In the genomic region with DNA sequence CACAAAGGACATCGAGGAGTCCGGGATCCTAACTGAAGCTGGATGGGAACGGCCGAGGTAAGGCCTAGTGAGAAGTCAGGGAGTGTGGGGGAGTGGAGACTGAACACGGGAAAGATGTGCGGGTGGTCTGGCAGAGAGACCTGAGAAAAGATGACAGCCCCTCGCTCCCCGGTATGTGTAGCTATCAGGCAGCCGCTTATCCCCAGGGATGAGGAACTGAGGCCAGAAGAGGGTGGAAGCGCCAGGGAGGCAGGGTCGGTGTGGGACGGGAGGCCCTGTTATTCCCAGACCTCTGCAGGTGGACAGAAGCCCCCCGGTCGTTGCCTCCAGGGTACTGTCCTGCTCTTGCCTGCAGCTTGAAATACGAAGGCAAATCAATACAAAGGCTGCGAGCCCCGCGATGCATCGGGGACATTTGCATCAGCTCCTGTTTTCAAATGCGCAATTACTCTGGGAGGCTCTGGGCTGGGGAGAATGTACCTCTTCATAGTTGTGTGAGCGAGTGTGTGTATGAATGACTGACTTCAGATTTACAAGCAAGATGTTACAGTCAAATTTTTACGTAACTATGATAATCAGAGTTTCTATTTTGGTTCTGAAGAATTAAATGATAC, we compare ENCODE assay signal across 1 cellular context.
TF ChIP-seq lines count a peak whose summit lies in the region.

No MANE protein-coding gene starts in this region.

TF ChIP-seq in H1, 55 proteins besides CTCF, POLR2A, EP300 and RAD21 (continued from another document):
- TF ChIP-seq, protein P1, sequence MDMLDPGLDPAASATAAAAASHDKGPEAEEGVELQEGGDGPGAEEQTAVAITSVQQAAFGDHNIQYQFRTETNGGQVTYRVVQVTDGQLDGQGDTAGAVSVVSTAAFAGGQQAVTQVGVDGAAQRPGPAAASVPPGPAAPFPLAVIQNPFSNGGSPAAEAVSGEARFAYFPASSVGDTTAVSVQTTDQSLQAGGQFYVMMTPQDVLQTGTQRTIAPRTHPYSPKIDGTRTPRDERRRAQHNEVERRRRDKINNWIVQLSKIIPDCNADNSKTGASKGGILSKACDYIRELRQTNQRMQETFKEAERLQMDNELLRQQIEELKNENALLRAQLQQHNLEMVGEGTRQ (IDR thresholded peaks at IDR 0.05; ENCODE audit: low read length): no peak
- TF ChIP-seq CHD2 (IDR thresholded peaks at IDR 0.05; ENCODE audit: low read length) (no peak), CHD1 (IDR thresholded peaks at IDR 0.05; ENCODE audit: low read depth, low read length) (no peak), CBX8 (IDR thresholded peaks at IDR 0.05; ENCODE audit: borderline replicate concordance, low read depth, low read length) (no peak), BACH1 (IDR thresholded peaks at IDR 0.05; ENCODE audit: low read length) (no peak), RXRA (IDR thresholded peaks at IDR 0.05; ENCODE audit: insufficient read depth, low read depth, low read length) (no peak)
- TF ChIP-seq, protein P2, sequence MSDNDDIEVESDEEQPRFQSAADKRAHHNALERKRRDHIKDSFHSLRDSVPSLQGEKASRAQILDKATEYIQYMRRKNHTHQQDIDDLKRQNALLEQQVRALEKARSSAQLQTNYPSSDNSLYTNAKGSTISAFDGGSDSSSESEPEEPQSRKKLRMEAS (IDR thresholded peaks at IDR 0.05): no peak
- TF ChIP-seq, protein P3, sequence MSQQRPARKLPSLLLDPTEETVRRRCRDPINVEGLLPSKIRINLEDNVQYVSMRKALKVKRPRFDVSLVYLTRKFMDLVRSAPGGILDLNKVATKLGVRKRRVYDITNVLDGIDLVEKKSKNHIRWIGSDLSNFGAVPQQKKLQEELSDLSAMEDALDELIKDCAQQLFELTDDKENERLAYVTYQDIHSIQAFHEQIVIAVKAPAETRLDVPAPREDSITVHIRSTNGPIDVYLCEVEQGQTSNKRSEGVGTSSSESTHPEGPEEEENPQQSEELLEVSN (IDR thresholded peaks at IDR 0.05): no peak
